Comparison of ENCODE assay signal across 8 cellular contexts in genomic region chr14:89417469-89418225, GRCh38. TPM values are rescaled to one million over a fixed set of nuclear protein-coding genes. Genes with fewer than 3 reads are reported as not detected.
DNase-seq lines count a peak whose midpoint lies in the region; ATAC-seq, FAIRE-seq and TF ChIP-seq lines count a peak whose summit lies in the region.

No MANE protein-coding gene starts in this region.

- H4K20me1 ChIP-seq in fibroblast of lung (ENCODE audit: control insufficient read depth, extremely low read depth, insufficient read depth, low read length) = no peaks in the 10 kb centered on the region

- peaks cover 13% of the 10 kb centered on the region for H3K27me3 Mint-ChIP-seq in nephron progenitor cell (ENCODE audit: low read depth, poor library complexity)

- H3K4me1 ChIP-seq in fibroblast of lung (ENCODE audit: control insufficient read depth, extremely low read depth, insufficient read depth, low read length) = peaks cover 8% of the 10 kb centered on the region
- peaks cover 15% of the 10 kb centered on the region for H3K4me1 ChIP-seq in thymus (ENCODE audit: control insufficient read depth, insufficient read depth, low read length)

- H3K9me3 Mint-ChIP-seq in nephron progenitor cell = peaks cover 5% of the 10 kb centered on the region

- peak; percentile 50 for ATAC-seq in GM19463 (IDR thresholded peaks at IDR 0.05; ENCODE audit: unreplicated experiment)
- peak; percentile 32 for ATAC-seq in HG03575 (IDR thresholded peaks at IDR 0.05; ENCODE audit: extremely low read depth, insufficient number of reproducible peaks, low FRiP score, unreplicated experiment)

- peaks cover 39% of the 10 kb centered on the region for H3K4me1 Mint-ChIP-seq in nephron progenitor cell

- TF ChIP-seq CTCF in D721Med (IDR thresholded peaks at IDR 0.05; ENCODE audit: insufficient read depth, missing control alignments) (peak; percentile 50), fibroblast of lung (conservative IDR thresholded peaks at IDR 0.05 in 1 of 2, IDR thresholded peaks at IDR 0.05 in 1 of 2; ENCODE audit: low read depth in 1 of 2, low read length in 2 of 2) (peak; percentile 30 to 33), nephron progenitor cell (IDR thresholded peaks at IDR 0.05) (no peak)

- peak overlapping the region; percentile 77 for H2AFZ ChIP-seq in fibroblast of lung (ENCODE audit: low read length)

- no peaks in the 10 kb centered on the region for H3K36me3 ChIP-seq in fibroblast of lung (ENCODE audit: control insufficient read depth, insufficient read depth, low read length)
- peaks cover 7% of the 10 kb centered on the region for H3K36me3 ChIP-seq in thymus (ENCODE audit: control insufficient read depth, insufficient read depth)

- under 1% methylated on average over 50 of the region's 50 CpGs for WGBS in thymus

- H3K9me3 ChIP-seq in fibroblast of lung (ENCODE audit: control insufficient read depth, insufficient read depth, low read depth, low read length) (no peaks in the 10 kb centered on the region), thymus (ENCODE audit: control insufficient read depth) (no peaks in the 10 kb centered on the region)

- no peak for FAIRE-seq in D721Med (lab: Jason Lieb, UNC)

- peaks cover 8% of the 10 kb centered on the region for H3K36me3 Mint-ChIP-seq in nephron progenitor cell (ENCODE audit: low read depth)

- H3K4me3 ChIP-seq in fibroblast of lung (replicated peaks in 1 of 4; ENCODE audit: control extremely low read depth in 1 of 4, insufficient read depth in 1 of 4, low read depth in 3 of 4, low read length in 4 of 4) (peak overlapping the region; percentile 62 to 71 (median 64)), thymus (ENCODE audit: low read length) (peak overlapping the region; percentile 90)

- peak overlapping the region; percentile 93 for H3K4me2 ChIP-seq in fibroblast of lung (ENCODE audit: extremely low read depth, insufficient read depth, low read length)

- H3K27me3 ChIP-seq in fibroblast of lung (ENCODE audit: control insufficient read depth, insufficient read depth, low read length) (no peaks in the 10 kb centered on the region), thymus (ENCODE audit: control insufficient read depth, insufficient read depth) (no peaks in the 10 kb centered on the region)

- peak overlapping the region; percentile 70 for H3K27ac ChIP-seq in fibroblast of lung (ENCODE audit: insufficient read depth, low read length)
- H3K27ac ChIP-seq in thymus (ENCODE audit: low read depth) = peak overlapping the region; percentile 86

- H3K79me2 ChIP-seq in fibroblast of lung (ENCODE audit: control insufficient read depth, insufficient read depth, low read length) = no peaks in the 10 kb centered on the region

- no peak overlapping the region for H3K27ac Mint-ChIP-seq in nephron progenitor cell

- peak overlapping the region; percentile 89 for H3K4me3 Mint-ChIP-seq in nephron progenitor cell

- DNase-seq in D721Med (ENCODE audit: insufficient read length, low spot score) = no peak
- peak; percentile 73 for DNase-seq in OCI-M1 (lab: John Stamatoyannopoulos, UW)
- DNase-seq in activated T-cell treated with anti-CD3 and anti-CD28 coated beads, Interleukin-2, amount 50 U/mL, for 48 hours = peak; percentile 79 to 80
- DNase-seq in fibroblast of lung (ENCODE audit: low read depth in 2 of 2) = peak; percentile 48 to 57
- DNase-seq in nephron progenitor cell = no peak

- peak overlapping the region; percentile 80 for H3K9ac ChIP-seq in fibroblast of lung (ENCODE audit: insufficient read depth, low read length)

RNA-seq across cellular contexts. Expression of gene FOXN3, which starts 0.6 kb away (rescaled TPM):
- 27.5 and 27.9 TPM in 2 replicates for total RNA-seq in fibroblast of lung
- 22.5 and 33.3 TPM in 2 replicates for polyA plus RNA-seq in fibroblast of lung
- polyA plus RNA-seq in fibroblast of lung (2012) = 14.4 and 26.1 TPM in 2 replicates
- polyA minus RNA-seq in fibroblast of lung (ENCODE audit: low replicate concordance) = 118 and 136 TPM in 2 replicates
- 21.9 TPM for polyA plus RNA-seq in thymus

Comparison
In these comparisons a context has a peak if more than half of its experiments do, and no peak if none do; other contexts are left out.
1. DNase-seq: peak in OCI-M1 (single experiment), activated T-cell treated with anti-CD3 and anti-CD28 coated beads, Interleukin-2, amount 50 U/mL, for 48 hours (2 of 2) and fibroblast of lung (2 of 2); none in D721Med (single experiment) and nephron progenitor cell (single experiment).